13 cellular contexts compared by ENCODE assay signal in the genomic region with DNA sequence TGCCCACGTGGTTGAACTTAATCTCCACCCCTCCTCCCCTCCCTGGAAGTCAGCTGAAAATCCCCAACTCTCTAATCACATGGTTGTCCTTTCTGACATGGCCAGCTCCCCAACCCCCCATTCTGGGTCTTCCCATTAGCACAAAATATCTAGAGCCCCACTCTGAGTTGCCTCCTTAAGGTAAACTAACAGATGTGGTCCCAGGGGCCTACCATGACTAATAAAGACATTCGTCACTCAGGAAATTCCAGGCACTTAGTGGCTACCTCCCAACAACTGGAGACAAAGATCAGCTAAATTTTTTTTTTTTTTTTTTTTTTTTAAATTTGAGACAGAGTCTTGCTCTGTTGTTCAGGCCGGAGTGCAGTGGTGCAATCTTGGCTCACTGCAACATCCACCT.
"Had no signal": no experiment of that assay in that cellular context is flagged by ENCODE, and none has a peak within 500 bp of the region (broad histone marks: within the 10 kb centered on the region; RNA-seq: fewer than 3 reads in every experiment).

No MANE protein-coding gene starts in this region.

- DNase-seq: activated naive CD4-positive, alpha-beta T cell treated with anti-CD3 and anti-CD28 coated beads, Interleukin-2, amount 50 U/mL, for 16 hours; amniotic stem cell; foreskin melanocyte; heart left ventricle; nucleus accumbens; T-helper 2 cell had no signal

- ATAC-seq: activated CD4-positive, CD25-positive, alpha-beta regulatory T cell treated with anti-CD3 and anti-CD28 coated beads, Interleukin-2, amount 50 U/mL, for 24 hours; natural killer cell treated with Interleukin-12 subunit alpha and Interleukin-12 subunit beta and Interleukin-15 and Interleukin-18, amount 100 ng/mL, for 72 hours; stimulated activated memory B cell treated with anti-CD40 and anti-IgM and Interleukin-4, amounts not matched to agents 10 μg/mL and 1 μg/mL and 100 μg/mL, for 72 hours had no signal

- H3K4me3 ChIP-seq: esophagus muscularis mucosa, heart left ventricle, right atrium auricular region, smooth muscle cell, tibial nerve had no signal
